ENCODE assay signal across 8 cellular contexts in the genomic region with DNA sequence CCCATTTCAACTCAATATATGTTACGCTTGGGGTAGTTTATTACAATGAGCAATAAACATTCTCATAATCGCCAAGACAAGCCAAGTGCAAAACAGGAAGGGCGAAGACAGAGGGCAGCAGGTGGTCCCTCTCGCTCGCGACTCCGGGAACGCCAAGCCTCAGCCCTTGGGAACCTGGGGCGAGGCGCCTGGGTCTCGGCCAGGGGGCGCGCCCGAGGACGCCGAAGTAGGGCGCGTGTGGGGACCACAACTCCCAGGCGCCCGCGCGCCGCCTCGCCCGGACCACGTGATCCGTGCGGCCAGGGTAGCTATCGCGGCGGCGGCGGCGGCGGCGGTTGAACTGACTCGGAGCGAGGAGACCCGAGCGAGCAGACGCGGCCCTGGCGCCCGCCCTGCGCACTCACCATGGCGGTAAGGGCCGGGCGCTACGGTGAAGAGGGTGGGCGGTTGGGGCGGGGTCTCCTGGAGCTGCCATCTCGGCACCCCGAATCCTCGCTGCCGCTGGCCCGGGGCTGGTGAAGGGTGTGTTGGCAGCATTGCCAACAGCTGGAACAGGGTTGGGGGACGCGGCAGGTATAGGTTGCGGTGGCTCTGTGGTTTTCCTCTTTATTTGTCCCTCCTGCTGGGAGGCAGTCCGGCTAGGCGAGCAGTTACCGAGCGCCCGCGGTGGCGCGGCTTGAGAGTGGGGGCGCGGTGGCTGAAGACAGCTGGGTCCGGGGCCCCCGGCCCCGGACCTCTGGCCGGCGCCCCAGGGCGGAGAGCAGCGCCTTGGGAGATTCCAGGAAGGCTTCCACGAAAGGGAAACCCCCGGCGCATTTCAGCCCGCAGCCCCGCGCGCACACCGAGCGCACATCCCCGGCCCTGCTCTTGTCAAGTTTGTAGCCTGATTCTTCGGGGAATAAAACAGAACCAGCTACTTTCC. TPM values are rescaled to one million over a fixed set of nuclear protein-coding genes. Genes with fewer than 3 reads are reported as not detected.
DNase-seq lines count a peak whose midpoint lies in the region; ATAC-seq and TF ChIP-seq lines count a peak whose summit lies in the region.

A gene with protein sequence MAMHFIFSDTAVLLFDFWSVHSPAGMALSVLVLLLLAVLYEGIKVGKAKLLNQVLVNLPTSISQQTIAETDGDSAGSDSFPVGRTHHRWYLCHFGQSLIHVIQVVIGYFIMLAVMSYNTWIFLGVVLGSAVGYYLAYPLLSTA (plus strand): TSS at position 338 of the 922 bp plus-strand sequence. CDS start 68 bp downstream, at position 406.

- intact Hi-C loops in Panc1 (cut with micrococcal nuclease; ENCODE audit: unreplicated experiment): no loop called here

- no TSS peak for BruUV-seq in Panc1 (replicated peaks; lab: Mats Ljungman, UMichigan)

- CTCF ChIA-PET in Panc1 (lab: Charles Lee): interaction anchor here (0.6 kb wide), 1 partner anchor 200 kb away, joined by 13 read pairs; no protein-coding TSS in a partner anchor

- in situ Hi-C loops in Panc1 (cut with HindIII; ENCODE audit: low pct_unique_long_range_greater_than_20kb, low sequenced_read_pairs): no loop called here

- H3K27me3 Mint-ChIP-seq in naive thymus-derived CD8-positive, alpha-beta T cell: peaks cover 0 to 3% (median 0%) of the 10 kb centered on the region in 5 donors
- H3K27me3 Mint-ChIP-seq in stimulated activated naive B cell treated with anti-CD40 and anti-IgM and Interleukin-4, amounts not matched to agents 10 μg/mL and 1 μg/mL and 100 μg/mL, for 72 hours: peaks cover 6 to 11% of the 10 kb centered on the region in 2 donors

- POLR2A ChIA-PET in Panc1 (lab: Charles Lee): interaction anchor here (0.6 to 0.7 kb wide), 2 partner anchors 8 to 25 kb away, joined by 3 read pairs; no protein-coding TSS in a partner anchor
- POLR2A ChIA-PET in naive thymus-derived CD8-positive, alpha-beta T cell (lab: Charles Lee): interaction anchor here (0.5 to 0.7 kb wide), 2 partner anchors 70 to 397 kb away, joined by 3 to 6 read pairs; a partner anchor contains a TSS

- no peaks in the 10 kb centered on the region for H3K9me3 Mint-ChIP-seq in naive thymus-derived CD8-positive, alpha-beta T cell
- H3K9me3 Mint-ChIP-seq in stimulated activated naive B cell treated with anti-CD40 and anti-IgM and Interleukin-4, amounts not matched to agents 10 μg/mL and 1 μg/mL and 100 μg/mL, for 72 hours: no peaks in the 10 kb centered on the region

- TF ChIP-seq EP300 in Ishikawa (IDR thresholded peaks at IDR 0.05; ENCODE audit: borderline replicate concordance): no peak; the same call in 1 of the 2 replicates

- TF ChIP-seq CTCF in Panc1 (IDR thresholded peaks at IDR 0.05) (peak; percentile 68), fibroblast of mammary gland (conservative IDR thresholded peaks at IDR 0.05; ENCODE audit: control insufficient read depth, insufficient read depth, low read depth, low read length) (peak; percentile 26)

- no peaks in the 10 kb centered on the region for H3K27me3 ChIP-seq in Panc1 (ENCODE audit: control insufficient read depth, insufficient read depth, low read length)

- DNase-seq in DMS153 treated with DMSO at 0.1 percent for 48 hours (lab: John Stamatoyannopoulos, UW; ENCODE audit: unreplicated experiment): peak; percentile 73
- DNase-seq in Panc1 (ENCODE audit: low read depth, low spot score): peak; percentile 8
- peak; percentile 57 to 79 for DNase-seq in activated T-helper 1 cell treated with anti-CD3 and anti-CD28 coated beads, Interleukin-2, amount 50 U/mL, for 16 hours (ENCODE audit: low read depth in 1 of 2, low spot score in 1 of 2)
- peak; percentile 80 for DNase-seq in fibroblast of mammary gland (ENCODE audit: low read depth)
- DNase-seq in naive thymus-derived CD8-positive, alpha-beta T cell: peak; percentile 77 to 90 (median 80)
- DNase-seq in stimulated activated naive B cell treated with anti-CD40 and anti-IgM and Interleukin-4, amounts not matched to agents 10 μg/mL and 1 μg/mL and 100 μg/mL, for 72 hours: peak; percentile 73

- no peaks in the 10 kb centered on the region for H3K36me3 ChIP-seq in Panc1 (ENCODE audit: control insufficient read depth, insufficient read depth, low read length)

- H3K36me3 Mint-ChIP-seq in naive thymus-derived CD8-positive, alpha-beta T cell: no peaks in the 10 kb centered on the region
- H3K36me3 Mint-ChIP-seq in stimulated activated naive B cell treated with anti-CD40 and anti-IgM and Interleukin-4, amounts not matched to agents 10 μg/mL and 1 μg/mL and 100 μg/mL, for 72 hours: no peaks in the 10 kb centered on the region

- H3K27ac Mint-ChIP-seq in naive thymus-derived CD8-positive, alpha-beta T cell: peak within 1 kb of the TSS; percentile 2 to 83 (median 72)
- H3K27ac Mint-ChIP-seq in stimulated activated naive B cell treated with anti-CD40 and anti-IgM and Interleukin-4, amounts not matched to agents 10 μg/mL and 1 μg/mL and 100 μg/mL, for 72 hours: peak within 1 kb of the TSS; percentile 39

- H3K4me1 Mint-ChIP-seq in naive thymus-derived CD8-positive, alpha-beta T cell: peaks cover 7 to 38% (median 28%) of the 10 kb centered on the region in 4 donors
- H3K4me1 Mint-ChIP-seq in stimulated activated naive B cell treated with anti-CD40 and anti-IgM and Interleukin-4, amounts not matched to agents 10 μg/mL and 1 μg/mL and 100 μg/mL, for 72 hours: peaks cover 10 to 11% of the 10 kb centered on the region in 2 donors

- ATAC-seq in GM21529 (IDR thresholded peaks at IDR 0.05; ENCODE audit: unreplicated experiment) (peak; percentile 97), Panc1 (peak; percentile 98)
- ATAC-seq in naive thymus-derived CD8-positive, alpha-beta T cell: peak; percentile 94
- peak; percentile 95 to 96 for ATAC-seq in stimulated activated naive B cell treated with anti-CD40 and anti-IgM and Interleukin-4, amounts not matched to agents 10 μg/mL and 1 μg/mL and 100 μg/mL, for 72 hours (replicated peaks)

- peak within 1 kb of the TSS; percentile 73 to 90 (median 82) for H3K4me3 Mint-ChIP-seq in naive thymus-derived CD8-positive, alpha-beta T cell
- peak within 1 kb of the TSS; percentile 78 to 79 for H3K4me3 Mint-ChIP-seq in stimulated activated naive B cell treated with anti-CD40 and anti-IgM and Interleukin-4, amounts not matched to agents 10 μg/mL and 1 μg/mL and 100 μg/mL, for 72 hours

- peaks cover 4% of the 10 kb centered on the region for H3K4me1 ChIP-seq in Panc1 (ENCODE audit: control insufficient read depth, insufficient read depth, low read length)

- H3K27ac ChIP-seq in Panc1 (ENCODE audit: low read length): peak within 1 kb of the TSS; percentile 63

- H3K4me3 ChIP-seq in Panc1 (ENCODE audit: low read depth in 2 of 2, low read length in 2 of 2) (peak within 1 kb of the TSS; percentile 64 to 65), fibroblast of mammary gland (ENCODE audit: control insufficient read depth, low read depth, low read length) (peak within 1 kb of the TSS; percentile 86)

- TF ChIP-seq RAD21 in Ishikawa (IDR thresholded peaks at IDR 0.05; ENCODE audit: low read depth): peak; percentile 6; the same call in 1 of the 2 replicates

- no peaks in the 10 kb centered on the region for H3K9me3 ChIP-seq in Panc1 (ENCODE audit: control insufficient read depth, insufficient read depth, low read depth, low read length)

TF ChIP-seq in Ishikawa, 13 proteins besides CTCF, POLR2A, EP300 and RAD21 (continues in another document):
- TF ChIP-seq FOXM1 (IDR thresholded peaks at IDR 0.05; ENCODE audit: borderline replicate concordance, low read depth) (no peak), CREB1 (IDR thresholded peaks at IDR 0.05; ENCODE audit: low read depth) (no peak), NFIC (IDR thresholded peaks at IDR 0.05) (peak; percentile 56; the same call in 1 of the 2 replicates), EGR1 (IDR thresholded peaks at IDR 0.05) (no peak), YY1 (IDR thresholded peaks at IDR 0.05; ENCODE audit: low read depth) (peak; percentile 65), TAF1 (IDR thresholded peaks at IDR 0.05; ENCODE audit: low read depth) (0 out of 2 replicates have a peak, but pooled peaks have one; percentile 47), CEBPB (IDR thresholded peaks at IDR 0.05) (no peak)
- TF ChIP-seq, protein P1, sequence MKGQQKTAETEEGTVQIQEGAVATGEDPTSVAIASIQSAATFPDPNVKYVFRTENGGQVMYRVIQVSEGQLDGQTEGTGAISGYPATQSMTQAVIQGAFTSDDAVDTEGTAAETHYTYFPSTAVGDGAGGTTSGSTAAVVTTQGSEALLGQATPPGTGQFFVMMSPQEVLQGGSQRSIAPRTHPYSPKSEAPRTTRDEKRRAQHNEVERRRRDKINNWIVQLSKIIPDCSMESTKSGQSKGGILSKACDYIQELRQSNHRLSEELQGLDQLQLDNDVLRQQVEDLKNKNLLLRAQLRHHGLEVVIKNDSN (IDR thresholded peaks at IDR 0.05): peak; percentile 97
- TF ChIP-seq, protein P2, sequence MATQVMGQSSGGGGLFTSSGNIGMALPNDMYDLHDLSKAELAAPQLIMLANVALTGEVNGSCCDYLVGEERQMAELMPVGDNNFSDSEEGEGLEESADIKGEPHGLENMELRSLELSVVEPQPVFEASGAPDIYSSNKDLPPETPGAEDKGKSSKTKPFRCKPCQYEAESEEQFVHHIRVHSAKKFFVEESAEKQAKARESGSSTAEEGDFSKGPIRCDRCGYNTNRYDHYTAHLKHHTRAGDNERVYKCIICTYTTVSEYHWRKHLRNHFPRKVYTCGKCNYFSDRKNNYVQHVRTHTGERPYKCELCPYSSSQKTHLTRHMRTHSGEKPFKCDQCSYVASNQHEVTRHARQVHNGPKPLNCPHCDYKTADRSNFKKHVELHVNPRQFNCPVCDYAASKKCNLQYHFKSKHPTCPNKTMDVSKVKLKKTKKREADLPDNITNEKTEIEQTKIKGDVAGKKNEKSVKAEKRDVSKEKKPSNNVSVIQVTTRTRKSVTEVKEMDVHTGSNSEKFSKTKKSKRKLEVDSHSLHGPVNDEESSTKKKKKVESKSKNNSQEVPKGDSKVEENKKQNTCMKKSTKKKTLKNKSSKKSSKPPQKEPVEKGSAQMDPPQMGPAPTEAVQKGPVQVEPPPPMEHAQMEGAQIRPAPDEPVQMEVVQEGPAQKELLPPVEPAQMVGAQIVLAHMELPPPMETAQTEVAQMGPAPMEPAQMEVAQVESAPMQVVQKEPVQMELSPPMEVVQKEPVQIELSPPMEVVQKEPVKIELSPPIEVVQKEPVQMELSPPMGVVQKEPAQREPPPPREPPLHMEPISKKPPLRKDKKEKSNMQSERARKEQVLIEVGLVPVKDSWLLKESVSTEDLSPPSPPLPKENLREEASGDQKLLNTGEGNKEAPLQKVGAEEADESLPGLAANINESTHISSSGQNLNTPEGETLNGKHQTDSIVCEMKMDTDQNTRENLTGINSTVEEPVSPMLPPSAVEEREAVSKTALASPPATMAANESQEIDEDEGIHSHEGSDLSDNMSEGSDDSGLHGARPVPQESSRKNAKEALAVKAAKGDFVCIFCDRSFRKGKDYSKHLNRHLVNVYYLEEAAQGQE (IDR thresholded peaks at IDR 0.05; ENCODE audit: low read depth): no peak

RNA-seq across cellular contexts. Expression of the gene that starts here (rescaled TPM):
- total RNA-seq in Panc1 (2021; ENCODE audit: unreplicated experiment): 5.3 TPM
- polyA plus RNA-seq in Panc1 (2012; ENCODE audit: insufficient read length): 3.8 TPM
- total RNA-seq in naive thymus-derived CD8-positive, alpha-beta T cell: 1 to 10 TPM; 3.9 to 4.8 TPM
- 1 to 10 TPM; 2.1 to 3.5 (median 3.0) TPM for polyA plus RNA-seq in naive thymus-derived CD8-positive, alpha-beta T cell

Comparison
In these comparisons a context has a peak if more than half of its experiments do, and no peak if none do; other contexts are left out.
1. Peak in every context shown above with its lines: DNase-seq, ATAC-seq, H3K4me3 ChIP-seq and H3K27ac ChIP-seq.
2. DNase-seq: peak in every context shown above with its lines; median percentile 80 in fibroblast of mammary gland; 80 in naive thymus-derived CD8-positive, alpha-beta T cell; 73 in DMS153 treated with DMSO at 0.1 percent for 48 hours; 73 in stimulated activated naive B cell treated with anti-CD40 and anti-IgM and Interleukin-4, amounts not matched to agents 10 μg/mL and 1 μg/mL and 100 μg/mL, for 72 hours; 68 in activated T-helper 1 cell treated with anti-CD3 and anti-CD28 coated beads, Interleukin-2, amount 50 U/mL, for 16 hours; 8 in Panc1.